ENCODE assay signal across 3 cellular contexts in the genomic region with DNA sequence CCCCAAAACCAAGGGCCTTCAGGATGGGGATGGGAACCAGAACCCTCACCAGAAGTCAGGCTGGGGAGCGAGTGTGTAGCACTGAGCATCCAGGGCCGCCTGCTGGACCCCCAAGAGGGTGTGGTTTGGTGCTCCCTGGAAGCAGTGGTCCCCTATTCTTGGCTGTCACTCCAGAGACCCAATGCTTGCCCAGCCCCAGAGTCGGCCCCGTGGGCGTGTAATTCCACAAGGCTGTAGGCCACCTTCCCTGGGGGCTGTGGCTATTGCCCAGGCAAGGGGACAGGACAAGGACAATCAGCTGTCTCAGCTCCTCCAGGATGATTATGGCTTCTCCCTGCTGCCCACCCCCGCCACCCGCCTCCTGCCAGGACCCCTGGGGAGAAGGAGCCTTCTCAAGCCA.
TF ChIP-seq lines count a peak whose summit lies in the region.

No MANE protein-coding gene starts in this region.

TF ChIP-seq in GM23338, 12 proteins besides CTCF, POLR2A, EP300 and RAD21 (continues in another document):
- TF ChIP-seq NANOG (IDR thresholded peaks at IDR 0.05; ENCODE audit: borderline replicate concordance) (no peak), JUNB (IDR thresholded peaks at IDR 0.05; ENCODE audit: unreplicated experiment) (no peak), CREB1 (CRISPR knock-in tag; IDR thresholded peaks at IDR 0.05; ENCODE audit: low read depth) (no peak), EZH2 (IDR thresholded peaks at IDR 0.05; ENCODE audit: low read depth, unreplicated experiment) (no peak), ZNF114 (CRISPR knock-in tag; IDR thresholded peaks at IDR 0.05) (no peak), ETS1 (IDR thresholded peaks at IDR 0.05) (no peak), ZNF331 (CRISPR knock-in tag; IDR thresholded peaks at IDR 0.05; ENCODE audit: low read depth) (no peak)
- TF ChIP-seq, protein P1, sequence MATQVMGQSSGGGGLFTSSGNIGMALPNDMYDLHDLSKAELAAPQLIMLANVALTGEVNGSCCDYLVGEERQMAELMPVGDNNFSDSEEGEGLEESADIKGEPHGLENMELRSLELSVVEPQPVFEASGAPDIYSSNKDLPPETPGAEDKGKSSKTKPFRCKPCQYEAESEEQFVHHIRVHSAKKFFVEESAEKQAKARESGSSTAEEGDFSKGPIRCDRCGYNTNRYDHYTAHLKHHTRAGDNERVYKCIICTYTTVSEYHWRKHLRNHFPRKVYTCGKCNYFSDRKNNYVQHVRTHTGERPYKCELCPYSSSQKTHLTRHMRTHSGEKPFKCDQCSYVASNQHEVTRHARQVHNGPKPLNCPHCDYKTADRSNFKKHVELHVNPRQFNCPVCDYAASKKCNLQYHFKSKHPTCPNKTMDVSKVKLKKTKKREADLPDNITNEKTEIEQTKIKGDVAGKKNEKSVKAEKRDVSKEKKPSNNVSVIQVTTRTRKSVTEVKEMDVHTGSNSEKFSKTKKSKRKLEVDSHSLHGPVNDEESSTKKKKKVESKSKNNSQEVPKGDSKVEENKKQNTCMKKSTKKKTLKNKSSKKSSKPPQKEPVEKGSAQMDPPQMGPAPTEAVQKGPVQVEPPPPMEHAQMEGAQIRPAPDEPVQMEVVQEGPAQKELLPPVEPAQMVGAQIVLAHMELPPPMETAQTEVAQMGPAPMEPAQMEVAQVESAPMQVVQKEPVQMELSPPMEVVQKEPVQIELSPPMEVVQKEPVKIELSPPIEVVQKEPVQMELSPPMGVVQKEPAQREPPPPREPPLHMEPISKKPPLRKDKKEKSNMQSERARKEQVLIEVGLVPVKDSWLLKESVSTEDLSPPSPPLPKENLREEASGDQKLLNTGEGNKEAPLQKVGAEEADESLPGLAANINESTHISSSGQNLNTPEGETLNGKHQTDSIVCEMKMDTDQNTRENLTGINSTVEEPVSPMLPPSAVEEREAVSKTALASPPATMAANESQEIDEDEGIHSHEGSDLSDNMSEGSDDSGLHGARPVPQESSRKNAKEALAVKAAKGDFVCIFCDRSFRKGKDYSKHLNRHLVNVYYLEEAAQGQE (IDR thresholded peaks at IDR 0.05; ENCODE audit: unreplicated experiment), result no peak

TF ChIP-seq in H1, 55 proteins besides CTCF, POLR2A, EP300 and RAD21:
- no peak for TF ChIP-seq RXRA (IDR thresholded peaks at IDR 0.05; ENCODE audit: insufficient read depth, low read depth, low read length)
- TF ChIP-seq KDM4A (IDR thresholded peaks at IDR 0.05; ENCODE audit: low read depth, low read length, severe bottlenecking), result no peak
- no peak for TF ChIP-seq POU5F1 (IDR thresholded peaks at IDR 0.05; ENCODE audit: low read depth, low read length)
- no peak for TF ChIP-seq BACH1 (IDR thresholded peaks at IDR 0.05; ENCODE audit: low read length)
- TF ChIP-seq TAF7 (optimal IDR thresholded peaks at IDR 0.05; ENCODE audit: borderline replicate concordance, low read depth, low read length), result no peak
- TF ChIP-seq SIN3A (conservative IDR thresholded peaks at IDR 0.05 in 1 of 2, IDR thresholded peaks at IDR 0.05 in 1 of 2; ENCODE audit: low read depth in 1 of 2, low read length in 2 of 2), result no peak

TF ChIP-seq in HepG2, 621 proteins besides CTCF, POLR2A, EP300 and RAD21:
- peak; percentile 23 for TF ChIP-seq AGO2 (optimal IDR thresholded peaks at IDR 0.05; ENCODE audit: low read depth, low read length)
- TF ChIP-seq NFRKB (IDR thresholded peaks at IDR 0.05), result no peak
